17 cellular contexts compared by ENCODE assay signal in genomic region chr15:55660153-55660552, GRCh38.
"Had no signal": no experiment of that assay in that cellular context is flagged by ENCODE, and none has a peak within 500 bp of the region (broad histone marks: within the 10 kb centered on the region; RNA-seq: fewer than 3 reads in every experiment).

No MANE protein-coding gene starts in this region.

- H3K36me3 Mint-ChIP-seq: activated CD4-positive, alpha-beta memory T cell treated with anti-CD3 and anti-CD28 coated beads for 36 hours; activated naive CD8-positive, alpha-beta T cell treated with anti-CD3 and anti-CD28 coated beads, Interleukin-2, amount 10 ng/mL, durations not matched to agents 7 days and 5 days had no signal

- H3K27me3 Mint-ChIP-seq: activated CD4-positive, alpha-beta memory T cell treated with anti-CD3 and anti-CD28 coated beads for 36 hours; activated naive CD8-positive, alpha-beta T cell treated with anti-CD3 and anti-CD28 coated beads, Interleukin-2, amount 10 ng/mL, durations not matched to agents 7 days and 5 days had no signal

- H3K9me3 ChIP-seq: breast epithelium, esophagus squamous epithelium, left lung, pancreas, stomach, vagina had no signal

- H3K27me3 ChIP-seq: breast epithelium, esophagus squamous epithelium, left lung, pancreas, stomach, vagina had no signal

- H3K4me3 Mint-ChIP-seq: activated CD4-positive, alpha-beta memory T cell treated with anti-CD3 and anti-CD28 coated beads for 36 hours; activated naive CD8-positive, alpha-beta T cell treated with anti-CD3 and anti-CD28 coated beads, Interleukin-2, amount 10 ng/mL, durations not matched to agents 7 days and 5 days; activated T-cell treated with anti-CD3 and anti-CD28 coated beads, Interleukin-2, amount 50 U/mL, for 4 hours had no signal

- DNase-seq: activated CD4-positive, alpha-beta memory T cell treated with anti-CD3 and anti-CD28 coated beads for 36 hours; activated gamma-delta T cell treated with Interleukin-2 at 50 U/mL for 16 hours; activated naive CD8-positive, alpha-beta T cell treated with anti-CD3 and anti-CD28 coated beads, Interleukin-2, amount 10 ng/mL, durations not matched to agents 7 days and 5 days; activated T-cell treated with anti-CD3 and anti-CD28 coated beads, Interleukin-2, amount 50 U/mL, for 4 hours; aorta; esophagus squamous epithelium; foreskin melanocyte; head of caudate nucleus; islet precursor cell; left lung; pancreas; retina; stomach; T-helper 2 cell had no signal

- H3K27ac Mint-ChIP-seq: activated CD4-positive, alpha-beta memory T cell treated with anti-CD3 and anti-CD28 coated beads for 36 hours; activated naive CD8-positive, alpha-beta T cell treated with anti-CD3 and anti-CD28 coated beads, Interleukin-2, amount 10 ng/mL, durations not matched to agents 7 days and 5 days had no signal

- H3K4me1 ChIP-seq: breast epithelium, esophagus squamous epithelium, left lung, pancreas, vagina had no signal

- H3K4me3 ChIP-seq: breast epithelium, esophagus squamous epithelium, left lung, pancreas, stomach, vagina had no signal

- H3K9me3 Mint-ChIP-seq: activated CD4-positive, alpha-beta memory T cell treated with anti-CD3 and anti-CD28 coated beads for 36 hours; activated naive CD8-positive, alpha-beta T cell treated with anti-CD3 and anti-CD28 coated beads, Interleukin-2, amount 10 ng/mL, durations not matched to agents 7 days and 5 days; activated T-cell treated with anti-CD3 and anti-CD28 coated beads, Interleukin-2, amount 50 U/mL, for 4 hours had no signal

- H3K27ac ChIP-seq: breast epithelium, esophagus squamous epithelium, left lung, pancreas, stomach, vagina had no signal

- H3K4me1 Mint-ChIP-seq: activated naive CD8-positive, alpha-beta T cell treated with anti-CD3 and anti-CD28 coated beads, Interleukin-2, amount 10 ng/mL, durations not matched to agents 7 days and 5 days had no signal

- ATAC-seq: activated CD4-positive, CD25-positive, alpha-beta regulatory T cell treated with anti-CD3 and anti-CD28 coated beads, Interleukin-2, amount 50 U/mL, for 24 hours; activated T-cell treated with anti-CD3 and anti-CD28 coated beads, Interleukin-2, amount 50 U/mL, for 4 hours; left lung; pancreas had no signal

- H3K36me3 ChIP-seq: breast epithelium, esophagus squamous epithelium, left lung, pancreas, stomach, vagina had no signal
